Comparison of ENCODE assay signal across 8 cellular contexts in the genomic region with DNA sequence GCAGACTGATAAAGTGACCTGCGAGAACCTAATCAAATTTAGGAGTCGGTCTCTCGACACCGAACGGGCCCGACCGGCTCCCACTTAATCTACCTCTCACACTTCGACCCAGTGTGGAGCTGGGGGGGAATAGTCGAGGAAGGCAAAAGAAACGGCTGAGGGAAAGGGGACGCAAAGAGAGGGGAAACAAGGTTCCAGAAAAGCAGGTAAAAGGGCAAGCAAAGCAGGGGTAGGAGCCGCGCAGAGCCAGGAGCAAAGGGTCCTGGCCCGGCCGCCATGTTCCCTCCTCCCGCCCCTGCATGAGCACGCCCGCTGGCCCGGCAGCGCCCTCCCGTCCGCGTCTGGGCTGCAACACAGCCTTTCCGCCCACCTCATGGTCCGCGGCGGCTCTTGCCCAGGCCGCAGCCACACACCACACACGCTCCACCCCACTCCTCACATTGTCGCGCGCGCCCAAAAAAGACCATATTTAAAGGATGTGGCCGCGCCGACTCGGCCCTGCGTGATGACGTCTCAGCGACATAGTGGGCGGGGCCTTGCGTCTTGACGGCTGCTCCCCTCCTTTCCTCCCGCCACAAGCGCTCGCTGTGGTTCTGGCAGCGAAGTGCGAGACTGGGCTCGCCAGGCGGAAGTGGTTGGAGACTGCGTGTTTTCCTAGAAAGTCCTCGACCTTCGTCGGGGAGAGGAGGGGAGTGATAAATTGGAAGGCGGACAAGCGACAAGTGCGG. TPM values are rescaled to one million over a fixed set of nuclear protein-coding genes. Genes with fewer than 3 reads are reported as not detected.
DNase-seq lines count a peak whose midpoint lies in the region; ATAC-seq and TF ChIP-seq lines count a peak whose summit lies in the region.

A gene with protein sequence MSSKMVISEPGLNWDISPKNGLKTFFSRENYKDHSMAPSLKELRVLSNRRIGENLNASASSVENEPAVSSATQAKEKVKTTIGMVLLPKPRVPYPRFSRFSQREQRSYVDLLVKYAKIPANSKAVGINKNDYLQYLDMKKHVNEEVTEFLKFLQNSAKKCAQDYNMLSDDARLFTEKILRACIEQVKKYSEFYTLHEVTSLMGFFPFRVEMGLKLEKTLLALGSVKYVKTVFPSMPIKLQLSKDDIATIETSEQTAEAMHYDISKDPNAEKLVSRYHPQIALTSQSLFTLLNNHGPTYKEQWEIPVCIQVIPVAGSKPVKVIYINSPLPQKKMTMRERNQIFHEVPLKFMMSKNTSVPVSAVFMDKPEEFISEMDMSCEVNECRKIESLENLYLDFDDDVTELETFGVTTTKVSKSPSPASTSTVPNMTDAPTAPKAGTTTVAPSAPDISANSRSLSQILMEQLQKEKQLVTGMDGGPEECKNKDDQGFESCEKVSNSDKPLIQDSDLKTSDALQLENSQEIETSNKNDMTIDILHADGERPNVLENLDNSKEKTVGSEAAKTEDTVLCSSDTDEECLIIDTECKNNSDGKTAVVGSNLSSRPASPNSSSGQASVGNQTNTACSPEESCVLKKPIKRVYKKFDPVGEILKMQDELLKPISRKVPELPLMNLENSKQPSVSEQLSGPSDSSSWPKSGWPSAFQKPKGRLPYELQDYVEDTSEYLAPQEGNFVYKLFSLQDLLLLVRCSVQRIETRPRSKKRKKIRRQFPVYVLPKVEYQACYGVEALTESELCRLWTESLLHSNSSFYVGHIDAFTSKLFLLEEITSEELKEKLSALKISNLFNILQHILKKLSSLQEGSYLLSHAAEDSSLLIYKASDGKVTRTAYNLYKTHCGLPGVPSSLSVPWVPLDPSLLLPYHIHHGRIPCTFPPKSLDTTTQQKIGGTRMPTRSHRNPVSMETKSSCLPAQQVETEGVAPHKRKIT (minus strand): TSS at position 510 of the 728 bp plus-strand sequence. CDS start 1,165 bp downstream, outside the sequence.

- no peaks in the 10 kb centered on the region for H4K20me1 ChIP-seq in osteoblast (ENCODE audit: insufficient read depth, low read length)

- peaks cover 29% of the 10 kb centered on the region for H3K79me2 ChIP-seq in osteoblast (ENCODE audit: insufficient read depth, low read length)

- H3K36me3 Mint-ChIP-seq in activated naive CD8-positive, alpha-beta T cell treated with anti-CD3 and anti-CD28 coated beads for 36 hours: peaks cover 29% of the 10 kb centered on the region
- no peaks in the 10 kb centered on the region for H3K36me3 Mint-ChIP-seq in glutamatergic neuron (ENCODE audit: unreplicated experiment)

- peak within 1 kb of the TSS; percentile 100 for H3K4me3 Mint-ChIP-seq in activated naive CD8-positive, alpha-beta T cell treated with anti-CD3 and anti-CD28 coated beads for 36 hours
- peak within 1 kb of the TSS; percentile 97 for H3K4me3 Mint-ChIP-seq in glutamatergic neuron (ENCODE audit: unreplicated experiment)

- peak within 1 kb of the TSS; percentile 100 for H3K27ac Mint-ChIP-seq in activated naive CD8-positive, alpha-beta T cell treated with anti-CD3 and anti-CD28 coated beads for 36 hours
- H3K27ac Mint-ChIP-seq in glutamatergic neuron (ENCODE audit: unreplicated experiment): peak within 1 kb of the TSS; percentile 99

- H3K9me3 Mint-ChIP-seq in activated naive CD8-positive, alpha-beta T cell treated with anti-CD3 and anti-CD28 coated beads for 36 hours: no peaks in the 10 kb centered on the region
- H3K9me3 Mint-ChIP-seq in glutamatergic neuron (ENCODE audit: unreplicated experiment): peaks cover 6% of the 10 kb centered on the region

- H3K4me2 ChIP-seq in osteoblast (ENCODE audit: insufficient read depth, low read length): peak within 1 kb of the TSS; percentile 95

- H3K4me3 ChIP-seq in osteoblast (ENCODE audit: insufficient read depth, low read length) (peak within 1 kb of the TSS; percentile 85), thoracic aorta (peak within 1 kb of the TSS; percentile 94)

- DNase-seq in GM10266 (ENCODE audit: extremely low spot score): peak; percentile 86
- DNase-seq in NCI-H1105 (lab: John Stamatoyannopoulos, UW): peak; percentile 96
- peak; percentile 95 for DNase-seq in SKM-1 treated with dmso at 0.1 percent for 144 hours (lab: John Stamatoyannopoulos, UW; ENCODE audit: unreplicated experiment)
- peak; percentile 96 for DNase-seq in activated naive CD8-positive, alpha-beta T cell treated with anti-CD3 and anti-CD28 coated beads for 36 hours
- peak; percentile 97 for DNase-seq in glutamatergic neuron
- peak; percentile 90 for DNase-seq in osteoblast (ENCODE audit: insufficient read length, low spot score, missing footprints)
- DNase-seq in thoracic aorta (ENCODE audit: low spot score): peak; percentile 91

- peaks cover 7% of the 10 kb centered on the region for H3K27me3 Mint-ChIP-seq in activated naive CD8-positive, alpha-beta T cell treated with anti-CD3 and anti-CD28 coated beads for 36 hours
- H3K27me3 Mint-ChIP-seq in glutamatergic neuron (ENCODE audit: unreplicated experiment): peaks cover 4% of the 10 kb centered on the region

- peaks cover 59% of the 10 kb centered on the region for H3K4me1 Mint-ChIP-seq in activated naive CD8-positive, alpha-beta T cell treated with anti-CD3 and anti-CD28 coated beads for 36 hours
- peaks cover 14% of the 10 kb centered on the region for H3K4me1 Mint-ChIP-seq in glutamatergic neuron (ENCODE audit: low read depth, unreplicated experiment)

- H3K9me3 ChIP-seq in osteoblast (ENCODE audit: low read depth, low read length): no peaks in the 10 kb centered on the region
- H3K9me3 ChIP-seq in thoracic aorta: no peaks in the 10 kb centered on the region

- H3K27me3 ChIP-seq in osteoblast (ENCODE audit: insufficient read depth, low read length) (no peaks in the 10 kb centered on the region), thoracic aorta (replicated peaks; ENCODE audit: insufficient read depth) (no peaks in the 10 kb centered on the region)

- ATAC-seq in HG02623 (IDR thresholded peaks at IDR 0.05; ENCODE audit: unreplicated experiment) (peak; percentile 86), thoracic aorta (ENCODE audit: insufficient number of reproducible peaks, low FRiP score, low read depth) (peak; percentile 86)

- TF ChIP-seq CTCF in GM10266 (IDR thresholded peaks at IDR 0.05; ENCODE audit: control insufficient read depth, insufficient read depth, low read depth, missing control alignments): peak; percentile 39
- no peak for TF ChIP-seq CTCF in glutamatergic neuron (IDR thresholded peaks at IDR 0.05; ENCODE audit: partially characterized antibody, unreplicated experiment)
- no peak for TF ChIP-seq CTCF in osteoblast (IDR thresholded peaks at IDR 0.05; ENCODE audit: extremely low read depth, low read depth, low read length)
- peak; percentile 17 for TF ChIP-seq CTCF in thoracic aorta (IDR thresholded peaks at IDR 0.05)

- peak within 1 kb of the TSS; percentile 92 for H3K27ac ChIP-seq in osteoblast (ENCODE audit: low read depth, low read length)
- H3K27ac ChIP-seq in thoracic aorta: peak within 1 kb of the TSS; percentile 97 to 98

- peaks cover 28% of the 10 kb centered on the region for H3K4me1 ChIP-seq in osteoblast (ENCODE audit: insufficient read depth, low read length)
- peaks cover 15 to 35% of the 10 kb centered on the region in 2 donors for H3K4me1 ChIP-seq in thoracic aorta (ENCODE audit: control insufficient read depth in 1 of 2, low read depth in 2 of 2)

- H3K36me3 ChIP-seq in osteoblast (ENCODE audit: insufficient read depth, low read length) (peaks cover 8% of the 10 kb centered on the region), thoracic aorta (peaks cover 11% of the 10 kb centered on the region)

- H2AFZ ChIP-seq in osteoblast (ENCODE audit: low read length): peak within 1 kb of the TSS; percentile 95

RNA-seq across cellular contexts. Expression of the gene that starts here (rescaled TPM):
- 10 to 100 TPM; 72.0 to 72.8 TPM for total RNA-seq in activated naive CD8-positive, alpha-beta T cell treated with anti-CD3 and anti-CD28 coated beads for 36 hours
- total RNA-seq in glutamatergic neuron (ENCODE audit: unreplicated experiment) (53.9 TPM), osteoblast (26.4 and 30.1 TPM in 2 replicates), thoracic aorta (10 to 100 TPM; 19.4 to 57.2 TPM)

Comparison
In these comparisons a context has a peak if more than half of its experiments do, and no peak if none do; other contexts are left out.
1. Peak in every context shown above with its lines: DNase-seq, ATAC-seq, H3K4me3 ChIP-seq and H3K27ac ChIP-seq.
2. CTCF ChIP-seq: peak in GM10266 (single experiment) and thoracic aorta (single experiment); none in glutamatergic neuron (single experiment) and osteoblast (single experiment).